1 cellular context compared by ENCODE assay signal in genomic region chr2:196988599-196988998, GRCh38.
TF ChIP-seq lines count a peak whose summit lies in the region.

No MANE protein-coding gene starts in this region.

TF ChIP-seq in WTC11, 78 proteins besides CTCF, POLR2A, EP300 and RAD21 (continued from another document):
- no peak for TF ChIP-seq ZNF512 (CRISPR knock-in tag; IDR thresholded peaks at IDR 0.05; ENCODE audit: borderline replicate concordance)
